8 cellular contexts compared by ENCODE assay signal in the genomic region with DNA sequence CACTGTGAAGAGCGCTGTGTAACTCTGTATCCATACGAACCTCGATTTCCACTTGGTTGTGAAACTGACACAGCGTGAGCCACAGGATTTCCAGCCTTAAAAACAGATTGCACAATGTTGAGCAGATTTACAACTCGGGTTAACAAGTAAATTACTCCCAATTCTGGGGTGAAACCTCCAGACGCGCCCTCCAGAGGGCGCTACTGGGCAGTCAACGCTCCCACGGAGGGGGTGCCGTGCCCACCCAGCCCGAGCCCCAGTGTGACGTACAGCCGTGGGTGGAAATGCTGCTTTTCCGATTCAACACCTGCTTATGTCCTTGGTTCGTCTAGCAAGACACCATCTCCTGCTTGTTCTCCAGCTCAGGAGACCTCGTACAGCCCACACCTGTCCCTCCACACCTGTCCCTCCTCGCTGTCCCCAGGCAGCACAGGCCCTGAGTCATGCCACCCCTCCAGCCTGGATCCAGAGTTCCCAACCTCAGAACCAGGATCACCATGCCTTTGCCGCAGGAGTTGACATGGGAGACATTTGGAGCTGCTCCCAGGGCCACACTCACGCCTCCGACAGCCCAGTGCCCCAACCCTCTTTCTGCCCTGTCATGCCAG. TPM values are rescaled to one million over a fixed set of nuclear protein-coding genes. Genes with fewer than 3 reads are reported as not detected.
A peak's percentile ranks its signal among the peaks of the same experiment; 100 is the strongest.
DNase-seq lines count a peak whose midpoint lies in the region; ATAC-seq, FAIRE-seq and TF ChIP-seq lines count a peak whose summit lies in the region.

No MANE protein-coding gene starts in this region.

- TF ChIP-seq CTCF in Panc1 (IDR thresholded peaks at IDR 0.05), result peak; percentile 89
- peak; percentile 71 for TF ChIP-seq CTCF in astrocyte of the spinal cord (IDR thresholded peaks at IDR 0.05; ENCODE audit: low read depth, low read length)
- peak; percentile 61 to 67 (median 63) for TF ChIP-seq CTCF in keratinocyte (optimal IDR thresholded peaks at IDR 0.05 in 1 of 3, IDR thresholded peaks at IDR 0.05 in 1 of 3, conservative IDR thresholded peaks at IDR 0.05 in 1 of 3; ENCODE audit: extremely low read depth in 1 of 3, insufficient read depth in 2 of 3, low read length in 3 of 3)

- H3K36me3 ChIP-seq in Panc1 (ENCODE audit: control insufficient read depth, insufficient read depth, low read length) (no peaks in the 10 kb centered on the region), keratinocyte (ENCODE audit: control insufficient read depth in 2 of 2, extremely low read depth in 1 of 2, insufficient read depth in 2 of 2, low read length in 2 of 2) (peaks cover 8 to 31% of the 10 kb centered on the region in 2 experiments), small intestine (ENCODE audit: control insufficient read depth in 2 of 2, insufficient read depth in 2 of 2, low read length in 2 of 2) (no peaks in the 10 kb centered on the region)

- no peaks in the 10 kb centered on the region for H3K9me1 ChIP-seq in keratinocyte (ENCODE audit: control insufficient read depth, extremely low read depth, insufficient read depth, low read length)

- CTCF ChIA-PET in Panc1 (lab: Charles Lee), result interaction anchor here (0.5 to 1.0 kb wide), 6 partner anchors 23 to 546 kb away, joined by 3 to 18 read pairs (median 6); no protein-coding TSS in a partner anchor

- peak; percentile 55 for ATAC-seq in Right ventricle myocardium inferior
- peak; percentile 28 for ATAC-seq in Panc1

- H3K4me1 ChIP-seq in Panc1 (ENCODE audit: control insufficient read depth, insufficient read depth, low read length), result no peaks in the 10 kb centered on the region
- no peaks in the 10 kb centered on the region for H3K4me1 ChIP-seq in keratinocyte (ENCODE audit: control insufficient read depth, extremely low read depth, insufficient read depth, low read length)
- H3K4me1 ChIP-seq in small intestine (ENCODE audit: control insufficient read depth in 2 of 2, insufficient read depth in 1 of 2, low read depth in 1 of 2, low read length in 1 of 2), result no peaks in the 10 kb centered on the region

- H3K4me2 ChIP-seq in keratinocyte (ENCODE audit: control insufficient read depth, extremely low read depth, insufficient read depth, low read depth, low read length), result no peak overlapping the region

- POLR2A ChIA-PET in Panc1 (lab: Charles Lee), result no interaction called here

- dilution Hi-C loops in keratinocyte (cut with MboI; ENCODE audit: extremely low pct_ligation_motif_present, low sequenced_read_pairs), result no loop called here

- H4K20me1 ChIP-seq in keratinocyte (ENCODE audit: control insufficient read depth, extremely low read depth, insufficient read depth, low read length), result no peaks in the 10 kb centered on the region

- H2AFZ ChIP-seq in keratinocyte (ENCODE audit: control insufficient read depth, low read length), result no peak overlapping the region

- 31 to 49% (median 41%) methylated on average over 21 of the region's 21 CpGs for WGBS in small intestine, 3 donors

- H3K27me3 ChIP-seq in Panc1 (ENCODE audit: control insufficient read depth, insufficient read depth, low read length) (no peaks in the 10 kb centered on the region), keratinocyte (ENCODE audit: control insufficient read depth, extremely low read depth, insufficient read depth, low read length) (no peaks in the 10 kb centered on the region), small intestine (ENCODE audit: control insufficient read depth in 2 of 2, insufficient read depth in 2 of 2, low read length in 2 of 2) (no peaks in the 10 kb centered on the region)

- intact Hi-C loops in Right ventricle myocardium inferior (cut with DNase I) (no loop called here), cardiac septum (cut with DNase I) (no loop called here), Panc1 (cut with micrococcal nuclease; ENCODE audit: unreplicated experiment) (loop anchor here (2.0 kb wide), 1 partner anchor 163 kb away; no protein-coding TSS in a partner anchor)

- no peaks in the 10 kb centered on the region for H3K9me3 ChIP-seq in Panc1 (ENCODE audit: control insufficient read depth, insufficient read depth, low read depth, low read length)
- no peaks in the 10 kb centered on the region for H3K9me3 ChIP-seq in keratinocyte (ENCODE audit: control insufficient read depth, low read depth, low read length)
- H3K9me3 ChIP-seq in small intestine (ENCODE audit: control insufficient read depth, low read depth), result no peaks in the 10 kb centered on the region

- no peak overlapping the region for H3K27ac ChIP-seq in Panc1 (ENCODE audit: low read length)
- H3K27ac ChIP-seq in keratinocyte (ENCODE audit: control insufficient read depth, insufficient read depth, low read length), result no peak overlapping the region
- no peak overlapping the region for H3K27ac ChIP-seq in small intestine (ENCODE audit: low read depth in 1 of 2, low read length in 1 of 2)

- no peaks in the 10 kb centered on the region for H3K79me2 ChIP-seq in keratinocyte (ENCODE audit: control insufficient read depth, insufficient read depth, low read length)

- no TSS peak for BruUV-seq in Panc1 (replicated peaks; lab: Mats Ljungman, UMichigan)

- H3K4me3 ChIP-seq in Panc1 (ENCODE audit: low read depth in 2 of 2, low read length in 2 of 2) (no peak overlapping the region), astrocyte of the spinal cord (ENCODE audit: low read depth, low read length) (no peak overlapping the region), keratinocyte (ENCODE audit: control insufficient read depth in 2 of 3, extremely low read depth in 1 of 3, insufficient read depth in 2 of 3, low read depth in 1 of 3, low read length in 3 of 3) (no peak overlapping the region), small intestine (ENCODE audit: low read depth in 1 of 2, low read length in 2 of 2) (no peak overlapping the region)

- in situ Hi-C loops in Panc1 (cut with HindIII; ENCODE audit: low pct_unique_long_range_greater_than_20kb, low sequenced_read_pairs) (no loop called here), astrocyte of the spinal cord (cut with HindIII; ENCODE audit: low sequenced_read_pairs) (no loop called here)

- FAIRE-seq in keratinocyte (lab: Jason Lieb, UNC) (no peak), small intestine (lab: Jason Lieb, UNC) (no peak)

- DNase-seq in Right ventricle myocardium inferior (ENCODE audit: missing footprints) (peak; percentile 57), cardiac septum (ENCODE audit: low spot score) (no peak), Panc1 (ENCODE audit: low read depth, low spot score) (no peak), astrocyte of the spinal cord (ENCODE audit: low read depth, low spot score) (peak; percentile 17), keratinocyte (ENCODE audit: low read depth, low spot score) (no peak), small intestine (no peak), mucosa of gallbladder (ENCODE audit: low spot score) (no peak)
- DNase-seq in stimulated activated CD8-positive, alpha-beta memory T cell treated with anti-CD3 and anti-CD28 coated beads, Interleukin-12 subunit alpha, Interleukin-12 subunit beta, amount 100 ng/mL, for 1 hour (ENCODE audit: low read depth), result peak; percentile 25

- H3K9ac ChIP-seq in keratinocyte (ENCODE audit: control insufficient read depth, extremely low read depth, insufficient read depth, low read length), result no peak overlapping the region

RNA-seq across cellular contexts. Expression of a gene that starts 34.4 kb away (rescaled TPM):
- not detected for total RNA-seq in Right ventricle myocardium inferior
- 0.19 TPM for total RNA-seq in cardiac septum
- 0.05 TPM for total RNA-seq in Panc1 (2021; ENCODE audit: unreplicated experiment)
- 0.06 TPM for polyA plus RNA-seq in Panc1 (2012; ENCODE audit: insufficient read length)
- polyA plus RNA-seq in keratinocyte, result 0.03 TPM in 1 of 3 replicates, not detected in the others
- polyA plus RNA-seq in keratinocyte (2011; ENCODE audit: low read depth), result not detected
- polyA plus RNA-seq in keratinocyte (2011; cell fraction: cytosol; rRNA removed), result not detected in 2 replicates
- not detected in 2 replicates for polyA plus RNA-seq in keratinocyte (2011; cell fraction: nucleus; rRNA removed)
- polyA plus RNA-seq in keratinocyte (2012; ENCODE audit: low replicate concordance), result not detected in 2 replicates
- polyA minus RNA-seq in keratinocyte, result not detected in 3 replicates
- not detected for polyA minus RNA-seq in keratinocyte (2011; cell fraction: cytosol; rRNA and poly(A)+ RNA removed)
- polyA minus RNA-seq in keratinocyte (2011; cell fraction: nucleus; rRNA and poly(A)+ RNA removed), result not detected in 2 replicates
- polyA plus RNA-seq in small intestine, result under 1 TPM in 1 of 3 donors, not detected in 2; 0.30 TPM
- 0.23 TPM for total RNA-seq in mucosa of gallbladder

RNA-seq across cellular contexts. Expression of a gene that starts 44.1 kb away (rescaled TPM):
- total RNA-seq in Right ventricle myocardium inferior (13.4 TPM), cardiac septum (14.7 TPM), Panc1 (2021; ENCODE audit: unreplicated experiment) (59.8 TPM), mucosa of gallbladder (119 TPM)
- polyA plus RNA-seq in Panc1 (2012; ENCODE audit: insufficient read length), result 64.2 TPM
- polyA plus RNA-seq in keratinocyte (25.4 to 67.3 TPM (median 32.9 TPM) in 3 replicates), small intestine (10 to 100 TPM in 1 of 3 donors, 1 to 10 TPM in 2; 4.5 to 22.3 (median 5.1) TPM)
- 12.0 TPM for polyA plus RNA-seq in keratinocyte (2011; ENCODE audit: low read depth)
- 22.6 and 22.8 TPM in 2 replicates for polyA plus RNA-seq in keratinocyte (2011; cell fraction: cytosol; rRNA removed)
- polyA plus RNA-seq in keratinocyte (2011; cell fraction: nucleus; rRNA removed), result 65.7 and 66.3 TPM in 2 replicates
- 15.3 and 34.5 TPM in 2 replicates for polyA plus RNA-seq in keratinocyte (2012; ENCODE audit: low replicate concordance)
- polyA minus RNA-seq in keratinocyte, result 27.9 to 30.0 TPM (median 28.5 TPM) in 3 replicates
- polyA minus RNA-seq in keratinocyte (2011; cell fraction: cytosol; rRNA and poly(A)+ RNA removed), result 28.4 TPM
- 49.3 and 57.1 TPM in 2 replicates for polyA minus RNA-seq in keratinocyte (2011; cell fraction: nucleus; rRNA and poly(A)+ RNA removed)

Comparison
In these comparisons a context has a peak if more than half of its experiments do, and no peak if none do; other contexts are left out.
1. DNase-seq: peak in Right ventricle myocardium inferior (single experiment), astrocyte of the spinal cord (single experiment) and stimulated activated CD8-positive, alpha-beta memory T cell treated with anti-CD3 and anti-CD28 coated beads, Interleukin-12 subunit alpha, Interleukin-12 subunit beta, amount 100 ng/mL, for 1 hour (single experiment); none in cardiac septum (single experiment), Panc1 (single experiment), keratinocyte (single experiment), small intestine (single experiment) and mucosa of gallbladder (single experiment).
2. Peak in every context shown above with its lines, with median percentiles within 50 percentile points of each other: CTCF ChIP-seq.